In genomic region chr9:2260401-2261306, GRCh38 we compare ENCODE assay signal across 9 cellular contexts.
DNase-seq lines count a peak whose midpoint lies in the region; ATAC-seq and TF ChIP-seq lines count a peak whose summit lies in the region.
"Had no signal": no experiment of that assay in that cellular context is flagged by ENCODE, and none has a peak within 500 bp of the region (broad histone marks: within the 10 kb centered on the region; RNA-seq: fewer than 3 reads in every experiment).

No MANE protein-coding gene starts in this region.

- H3K36me3 ChIP-seq in adrenal gland (replicated peaks in 1 of 2) (no peaks in the 10 kb centered on the region), mucosa of descending colon (ENCODE audit: low read depth) (no peaks in the 10 kb centered on the region)

- H3K9me3 ChIP-seq in adrenal gland (replicated peaks in 1 of 3) (no peaks in the 10 kb centered on the region), mucosa of descending colon (no peaks in the 10 kb centered on the region)

- ATAC-seq in HG02588 (IDR thresholded peaks at IDR 0.05; ENCODE audit: unreplicated experiment) (no peak), mucosa of descending colon (no peak)

- H3K27ac ChIP-seq in adrenal gland, result peak overlapping the region in 4 of 5 donors; percentile 22 to 77 (median 60)

- TF ChIP-seq POLR2A in adrenal gland (IDR thresholded peaks at IDR 0.05), result peak in 1 of 2 donors; percentile 43

- no peak overlapping the region for H3K4me3 ChIP-seq in adrenal gland
- no peak overlapping the region for H3K4me3 ChIP-seq in mucosa of descending colon

- H3K27me3 ChIP-seq in adrenal gland, result no peaks in the 10 kb centered on the region

- H3K4me1 ChIP-seq in adrenal gland (replicated peaks in 1 of 2) (peaks cover 26 to 30% of the 10 kb centered on the region in 2 donors), mucosa of descending colon (ENCODE audit: low read depth) (no peaks in the 10 kb centered on the region)

- DNase-seq in COLO829 (ENCODE audit: low spot score) (peak; percentile 65), LHCN-M2 (ENCODE audit: low read depth) (peak; percentile 57), adrenal gland (peak; percentile 50 to 82 (median 73)), myocyte (ENCODE audit: low read depth) (peak; percentile 67), SIG-M5 (lab: John Stamatoyannopoulos, UW) (no peak), mucosa of descending colon (no peak), Kasumi-1 (lab: John Stamatoyannopoulos, UW) (no peak)
- DNase-seq: NK-92 treated with Interleukin-12 subunit alpha and Interleukin-12 subunit beta, amount 100 ng/mL, for 24 hours had no signal

- TF ChIP-seq CTCF in adrenal gland (IDR thresholded peaks at IDR 0.05) (no peak), mucosa of descending colon (IDR thresholded peaks at IDR 0.05) (no peak)

- intact Hi-C loops in adrenal gland (cut with DNase I) (no loop called here), mucosa of descending colon (cut with DNase I, micrococcal nuclease) (no loop called here)

- whole genome bisulfite sequencing in adrenal gland, 4 donors, result 47 to 49% (median 49%) methylated on average over 3 of the region's 3 CpGs

Comparison
In these comparisons a context has a peak if more than half of its experiments do, and no peak if none do; other contexts are left out.
1. DNase-seq: peak in COLO829 (single experiment), LHCN-M2 (single experiment), adrenal gland (7 of 7) and myocyte (single experiment); none in SIG-M5 (single experiment), mucosa of descending colon (0 of 3) and Kasumi-1 (0 of 2).